8 cellular contexts compared by ENCODE assay signal in genomic region chr1:32241011-32241763, GRCh38. TPM values are rescaled to one million over a fixed set of nuclear protein-coding genes. Genes with fewer than 3 reads are reported as not detected.
A peak's percentile ranks its signal among the peaks of the same experiment; 100 is the strongest.
DNase-seq lines count a peak whose midpoint lies in the region; ATAC-seq, FAIRE-seq and TF ChIP-seq lines count a peak whose summit lies in the region.

No MANE protein-coding gene starts in this region.

- FAIRE-seq in GM12891 (lab: Jason Lieb, UNC) = peak; percentile 58

- no peaks in the 10 kb centered on the region for H3K36me3 ChIP-seq in uterus

- no peak for TF ChIP-seq CTCF in foreskin fibroblast (IDR thresholded peaks at IDR 0.05; ENCODE audit: low read depth, low read length)
- TF ChIP-seq CTCF in uterus (IDR thresholded peaks at IDR 0.05) = no peak

- H3K27me3 Mint-ChIP-seq in activated T-cell treated with anti-CD3 and anti-CD28 coated beads, Interleukin-2, amount 50 U/mL, for 24 hours = no peaks in the 10 kb centered on the region
- no peaks in the 10 kb centered on the region for H3K27me3 Mint-ChIP-seq in natural killer cell treated with Interleukin-12 subunit alpha and Interleukin-12 subunit beta and Interleukin-15 and Interleukin-18, amount 100 ng/mL, for 72 hours

- intact Hi-C loops in uterus (cut with DNase I; ENCODE audit: low total_unique reads) = loop anchor here (10.0 kb wide), 1 partner anchor 74 kb away; no protein-coding TSS in a partner anchor

- H3K4me3 Mint-ChIP-seq in activated T-cell treated with anti-CD3 and anti-CD28 coated beads, Interleukin-2, amount 50 U/mL, for 24 hours = peak overlapping the region; percentile 81
- peak overlapping the region; percentile 82 for H3K4me3 Mint-ChIP-seq in natural killer cell treated with Interleukin-12 subunit alpha and Interleukin-12 subunit beta and Interleukin-15 and Interleukin-18, amount 100 ng/mL, for 72 hours

- peaks cover 32% of the 10 kb centered on the region for H3K4me1 Mint-ChIP-seq in activated T-cell treated with anti-CD3 and anti-CD28 coated beads, Interleukin-2, amount 50 U/mL, for 24 hours (ENCODE audit: low read depth)
- peaks cover 0 to 13% of the 10 kb centered on the region in 2 donors for H3K4me1 Mint-ChIP-seq in natural killer cell treated with Interleukin-12 subunit alpha and Interleukin-12 subunit beta and Interleukin-15 and Interleukin-18, amount 100 ng/mL, for 72 hours (ENCODE audit: low read depth in 2 of 2)

- H3K4me3 ChIP-seq in foreskin fibroblast (ENCODE audit: low read depth in 1 of 2, low read length in 2 of 2) = peak overlapping the region; percentile 67 to 68
- peak overlapping the region; percentile 60 to 68 for H3K4me3 ChIP-seq in uterus

- peaks cover 3% of the 10 kb centered on the region for H3K36me3 Mint-ChIP-seq in activated T-cell treated with anti-CD3 and anti-CD28 coated beads, Interleukin-2, amount 50 U/mL, for 24 hours (ENCODE audit: low read depth)
- no peaks in the 10 kb centered on the region for H3K36me3 Mint-ChIP-seq in natural killer cell treated with Interleukin-12 subunit alpha and Interleukin-12 subunit beta and Interleukin-15 and Interleukin-18, amount 100 ng/mL, for 72 hours

- H3K27ac ChIP-seq in uterus = peak overlapping the region; percentile 79 to 85

- no peaks in the 10 kb centered on the region for H3K9me3 Mint-ChIP-seq in activated T-cell treated with anti-CD3 and anti-CD28 coated beads, Interleukin-2, amount 50 U/mL, for 24 hours
- H3K9me3 Mint-ChIP-seq in natural killer cell treated with Interleukin-12 subunit alpha and Interleukin-12 subunit beta and Interleukin-15 and Interleukin-18, amount 100 ng/mL, for 72 hours = no peaks in the 10 kb centered on the region

- peak; percentile 81 to 86 for ATAC-seq in natural killer cell treated with Interleukin-12 subunit alpha and Interleukin-12 subunit beta and Interleukin-15 and Interleukin-18, amount 100 ng/mL, for 72 hours

- no peak for TF ChIP-seq POLR2A in GM12891 (IDR thresholded peaks at IDR 0.05; ENCODE audit: low read depth, low read length)
- TF ChIP-seq POLR2A in uterus (IDR thresholded peaks at IDR 0.05) = no peak

- no peaks in the 10 kb centered on the region for H3K9me3 ChIP-seq in uterus

- peaks cover 0 to 6% of the 10 kb centered on the region in 2 donors for H3K4me1 ChIP-seq in uterus

- peak overlapping the region; percentile 81 for H3K27ac Mint-ChIP-seq in activated T-cell treated with anti-CD3 and anti-CD28 coated beads, Interleukin-2, amount 50 U/mL, for 24 hours
- H3K27ac Mint-ChIP-seq in natural killer cell treated with Interleukin-12 subunit alpha and Interleukin-12 subunit beta and Interleukin-15 and Interleukin-18, amount 100 ng/mL, for 72 hours = peak overlapping the region; percentile 23 to 69

- peak; percentile 47 for DNase-seq in AG08395 (ENCODE audit: low spot score)
- DNase-seq in GM12891 (ENCODE audit: insufficient read length, low spot score) = peak; percentile 57
- peak; percentile 76 for DNase-seq in NCI-H128 (lab: John Stamatoyannopoulos, UW; ENCODE audit: unreplicated experiment)
- peak; percentile 68 for DNase-seq in activated T-cell treated with anti-CD3 and anti-CD28 coated beads, Interleukin-2, amount 50 U/mL, for 24 hours
- peak; percentile 40 to 69 for DNase-seq in foreskin fibroblast
- DNase-seq in natural killer cell treated with Interleukin-12 subunit alpha and Interleukin-12 subunit beta and Interleukin-15 and Interleukin-18, amount 100 ng/mL, for 72 hours (ENCODE audit: low spot score) = no peak
- DNase-seq in uterus = peak; percentile 52 to 67
- DNase-seq in OCI-M2 (lab: John Stamatoyannopoulos, UW; ENCODE audit: unreplicated experiment) = no peak

- H3K27me3 ChIP-seq in uterus = no peaks in the 10 kb centered on the region

TF ChIP-seq in GM12891, 5 proteins besides CTCF, POLR2A, EP300 and RAD21:
- TF ChIP-seq PAX5 (IDR thresholded peaks at IDR 0.05; ENCODE audit: insufficient read depth, low read length, severe bottlenecking) = peak; percentile 40
- no peak for TF ChIP-seq TAF1 (IDR thresholded peaks at IDR 0.05; ENCODE audit: low read depth, low read length)
TF ChIP-seq in GM12891: peak in this region for 1.

RNA-seq across cellular contexts. Expression of gene FAM167B, which starts 5.8 kb away (rescaled TPM):
- 0.30 TPM for polyA plus RNA-seq in GM12891 (2012; ENCODE audit: low read depth, missing spikeins)
- under 1 TPM in 1 of 2 donors, not detected in 1; 0.47 TPM for total RNA-seq in natural killer cell treated with Interleukin-12 subunit alpha and Interleukin-12 subunit beta and Interleukin-15 and Interleukin-18, amount 100 ng/mL, for 72 hours
- total RNA-seq in uterus = 10 to 100 TPM in 2 of 4 donors, 1 to 10 TPM in 1, not detected in 1; 1.2 to 29.0 (median 13.1) TPM

RNA-seq across cellular contexts. Expression of gene LCK, which starts 9.9 kb away (rescaled TPM):
- 103 TPM for polyA plus RNA-seq in GM12891 (2012; ENCODE audit: low read depth, missing spikeins)
- total RNA-seq in natural killer cell treated with Interleukin-12 subunit alpha and Interleukin-12 subunit beta and Interleukin-15 and Interleukin-18, amount 100 ng/mL, for 72 hours = 100 to 1,000 TPM in 1 of 2 donors, 10 to 100 TPM in 1; 66.4 to 140 TPM
- 1 to 10 TPM in 3 of 4 donors, under 1 TPM in 1; 0.26 to 2.0 (median 1.4) TPM for total RNA-seq in uterus

RNA-seq across cellular contexts. Expression of gene EIF3I, which starts 19.0 kb away (rescaled TPM):
- polyA plus RNA-seq in GM12891 (2012; ENCODE audit: low read depth, missing spikeins) = 180 TPM
- 100 to 1,000 TPM; 220 to 244 TPM for total RNA-seq in natural killer cell treated with Interleukin-12 subunit alpha and Interleukin-12 subunit beta and Interleukin-15 and Interleukin-18, amount 100 ng/mL, for 72 hours
- total RNA-seq in uterus = 100 to 1,000 TPM; 111 to 246 (median 143) TPM

RNA-seq across cellular contexts. Expression of gene TMEM234, which starts 19.0 kb away (rescaled TPM):
- 10.9 TPM for polyA plus RNA-seq in GM12891 (2012; ENCODE audit: low read depth, missing spikeins)
- total RNA-seq in natural killer cell treated with Interleukin-12 subunit alpha and Interleukin-12 subunit beta and Interleukin-15 and Interleukin-18, amount 100 ng/mL, for 72 hours = 10 to 100 TPM; 15.6 to 15.8 TPM
- total RNA-seq in uterus = 10 to 100 TPM in 3 of 4 donors, under 1 TPM in 1; 0.59 to 40.8 (median 13.5) TPM

RNA-seq across cellular contexts. Expression of gene DCDC2B, which starts 32.3 kb away (rescaled TPM):
- 0.05 TPM for polyA plus RNA-seq in GM12891 (2012; ENCODE audit: low read depth, missing spikeins)
- total RNA-seq in natural killer cell treated with Interleukin-12 subunit alpha and Interleukin-12 subunit beta and Interleukin-15 and Interleukin-18, amount 100 ng/mL, for 72 hours = under 1 TPM; 0.19 to 0.22 TPM
- under 1 TPM in 2 of 4 donors, not detected in 2; 0.26 to 0.62 TPM for total RNA-seq in uterus

Comparison
In these comparisons a context has a peak if more than half of its experiments do, and no peak if none do; other contexts are left out.
1. DNase-seq: peak in AG08395 (single experiment), GM12891 (single experiment), NCI-H128 (single experiment), activated T-cell treated with anti-CD3 and anti-CD28 coated beads, Interleukin-2, amount 50 U/mL, for 24 hours (single experiment), foreskin fibroblast (2 of 2) and uterus (2 of 2); none in natural killer cell treated with Interleukin-12 subunit alpha and Interleukin-12 subunit beta and Interleukin-15 and Interleukin-18, amount 100 ng/mL, for 72 hours (single experiment) and OCI-M2 (single experiment).
2. RNA of gene LCK, which starts 9.9 kb away (total RNA-seq): 66.4 to 140 TPM in natural killer cell treated with Interleukin-12 subunit alpha and Interleukin-12 subunit beta and Interleukin-15 and Interleukin-18, amount 100 ng/mL, for 72 hours; 0.26 to 2.0 TPM in uterus; every median in the first group is over 10 times any median in the second.